In genomic region chr17:59512844-59513383, GRCh38 we compare ENCODE assay signal across 29 cellular contexts. TPM values are rescaled to one million over a fixed set of nuclear protein-coding genes. Genes with fewer than 3 reads are reported as not detected.
DNase-seq lines count a peak whose midpoint lies in the region; ATAC-seq, FAIRE-seq and TF ChIP-seq lines count a peak whose summit lies in the region.
"Had no signal": no experiment of that assay in that cellular context is flagged by ENCODE, and none has a peak within 500 bp of the region (broad histone marks: within the 10 kb centered on the region; RNA-seq: fewer than 3 reads in every experiment).

No MANE protein-coding gene starts in this region.

- peak; percentile 18 for DNase-seq in NCI-H2107 treated with DMSO at 0.1 percent for 48 hours (lab: John Stamatoyannopoulos, UW; ENCODE audit: unreplicated experiment)
- no peak for DNase-seq in NCI-H2107 (lab: John Stamatoyannopoulos, UW)
- peak; percentile 80 for DNase-seq in NCI-H146 (lab: John Stamatoyannopoulos, UW)
- peak; percentile 85 for DNase-seq in NOMO-1 treated with DMSO at 0.1 percent for 48 hours (lab: John Stamatoyannopoulos, UW; ENCODE audit: unreplicated experiment)
- DNase-seq in urothelium cell line (ENCODE audit: low spot score): no peak
- DNase-seq in natural killer cell: no peak
- DNase-seq in H4 (ENCODE audit: low spot score): no peak
- DNase-seq in GM23338 (ENCODE audit: low spot score): no peak
- DNase-seq: activated CD4-positive, alpha-beta T cell treated with anti-CD3 and anti-CD28 coated beads for 36 hours; activated gamma-delta T cell; activated naive CD8-positive, alpha-beta T cell treated with anti-CD3 and anti-CD28 coated beads, Interleukin-2, amount 10 ng/mL, durations not matched to agents 7 days and 5 days; activated T-cell treated with anti-CD3 and anti-CD28 coated beads, Interleukin-2, amount 50 U/mL, for 1 hour; BE2C; DMS53; endodermal cell; foreskin fibroblast; heart left ventricle; kidney glomerular epithelial cell; lower lobe of right lung; NCI-H510A; RPMI8226; stimulated activated naive CD8-positive, alpha-beta T cell treated with anti-CD3 and anti-CD28 coated beads, Interleukin-15, Interleukin-2, amounts not matched to agents 100 U/mL and 50 U/mL, for 24 hours; T-helper 17 cell had no signal

- H3F3A ChIP-seq in GM23338 (replicated peaks; ENCODE audit: low read depth): no peaks in the 10 kb centered on the region

- H3K36me3 ChIP-seq in GM23338 (ENCODE audit: insufficient read depth): no peaks in the 10 kb centered on the region
- H3K36me3 ChIP-seq: ascending aorta, BE2C, cardiac muscle cell, heart left ventricle, lower lobe of right lung, thoracic aorta had no signal

- H3K27ac Mint-ChIP-seq in natural killer cell: no peak overlapping the region
- no peak overlapping the region for H3K27ac Mint-ChIP-seq in GM23338
- H3K27ac Mint-ChIP-seq: activated CD4-positive, alpha-beta T cell treated with anti-CD3 and anti-CD28 coated beads for 36 hours; activated naive CD8-positive, alpha-beta T cell treated with anti-CD3 and anti-CD28 coated beads, Interleukin-2, amount 10 ng/mL, durations not matched to agents 7 days and 5 days; endodermal cell; T-helper 17 cell had no signal

- H3K79me2 ChIP-seq in GM23338 (replicated peaks; ENCODE audit: insufficient read depth): no peaks in the 10 kb centered on the region

- H3K27me3 Mint-ChIP-seq in natural killer cell (ENCODE audit: low read depth in 2 of 2) (no peaks in the 10 kb centered on the region), GM23338 (ENCODE audit: insufficient read depth, low read depth, poor library complexity) (no peaks in the 10 kb centered on the region)
- H3K27me3 Mint-ChIP-seq: activated CD4-positive, alpha-beta T cell treated with anti-CD3 and anti-CD28 coated beads for 36 hours had no signal

- FAIRE-seq in urothelium cell line (lab: Jason Lieb, UNC): peak; percentile 76
- FAIRE-seq: H1 had no signal

- H3K4me2 ChIP-seq in GM23338: no peak overlapping the region

- no peak overlapping the region for H3K4me3 Mint-ChIP-seq in natural killer cell
- H3K4me3 Mint-ChIP-seq in GM23338: no peak overlapping the region
- H3K4me3 Mint-ChIP-seq: activated CD4-positive, alpha-beta T cell treated with anti-CD3 and anti-CD28 coated beads for 36 hours; activated naive CD8-positive, alpha-beta T cell treated with anti-CD3 and anti-CD28 coated beads, Interleukin-2, amount 10 ng/mL, durations not matched to agents 7 days and 5 days; endodermal cell; nephron; T-helper 17 cell had no signal

- H3K4me3 ChIP-seq in GM23338: no peak overlapping the region
- H3K4me3 ChIP-seq: ascending aorta, cardiac muscle cell, heart left ventricle, lower lobe of right lung, thoracic aorta had no signal

- no peaks in the 10 kb centered on the region for H3K9me2 ChIP-seq in GM23338 (ENCODE audit: insufficient read depth)

- peaks cover 0 to 5% of the 10 kb centered on the region in 2 donors for H3K4me1 Mint-ChIP-seq in natural killer cell
- peaks cover 4% of the 10 kb centered on the region; the same call in 1 of the 3 replicates for H3K4me1 Mint-ChIP-seq in GM23338
- H3K4me1 Mint-ChIP-seq: activated CD4-positive, alpha-beta T cell treated with anti-CD3 and anti-CD28 coated beads for 36 hours; activated naive CD8-positive, alpha-beta T cell treated with anti-CD3 and anti-CD28 coated beads, Interleukin-2, amount 10 ng/mL, durations not matched to agents 7 days and 5 days; T-helper 17 cell had no signal

- intact Hi-C loops in natural killer cell (cut with micrococcal nuclease): no loop called here

- ATAC-seq in natural killer cell (no peak), GM23338 (no peak)
- ATAC-seq: activated CD4-positive, alpha-beta T cell treated with anti-CD3 and anti-CD28 coated beads for 36 hours; esophagus mucosa; heart left ventricle; lower lobe of right lung; stimulated activated naive CD8-positive, alpha-beta T cell treated with anti-CD3 and anti-CD28 coated beads, Interleukin-15, Interleukin-2, amounts not matched to agents 100 U/mL and 50 U/mL, for 24 hours; T-helper 17 cell had no signal

- no peaks in the 10 kb centered on the region for H3K36me3 Mint-ChIP-seq in natural killer cell
- no peaks in the 10 kb centered on the region for H3K36me3 Mint-ChIP-seq in GM23338 (ENCODE audit: low read depth)
- H3K36me3 Mint-ChIP-seq: activated naive CD8-positive, alpha-beta T cell treated with anti-CD3 and anti-CD28 coated beads, Interleukin-2, amount 10 ng/mL, durations not matched to agents 7 days and 5 days had no signal

- H3K4me1 ChIP-seq in GM23338 (ENCODE audit: insufficient read depth): no peaks in the 10 kb centered on the region
- H3K4me1 ChIP-seq: ascending aorta had no signal

- H3K27me3 ChIP-seq in GM23338 (ENCODE audit: insufficient read depth): no peaks in the 10 kb centered on the region
- H3K27me3 ChIP-seq: ascending aorta, BE2C, cardiac muscle cell, heart left ventricle had no signal

- TF ChIP-seq CTCF in natural killer cell (IDR thresholded peaks at IDR 0.05) (no peak), GM23338 (conservative IDR thresholded peaks at IDR 0.05; ENCODE audit: low read depth in 2 of 2) (no peak)

- no peaks in the 10 kb centered on the region for H4K20me1 ChIP-seq in GM23338 (replicated peaks; ENCODE audit: insufficient read depth)

- no peak overlapping the region for H2AFZ ChIP-seq in GM23338

- H3K9me3 Mint-ChIP-seq in natural killer cell (no peaks in the 10 kb centered on the region), GM23338 (no peaks in the 10 kb centered on the region)
- H3K9me3 Mint-ChIP-seq: activated naive CD8-positive, alpha-beta T cell treated with anti-CD3 and anti-CD28 coated beads, Interleukin-2, amount 10 ng/mL, durations not matched to agents 7 days and 5 days; endodermal cell; nephron had no signal

- H3K27ac ChIP-seq in GM23338 (ENCODE audit: low read depth): no peak overlapping the region
- H3K27ac ChIP-seq: ascending aorta, thoracic aorta had no signal

TF ChIP-seq in GM23338, 12 proteins besides CTCF, POLR2A, EP300 and RAD21 (continues in another document):
- TF ChIP-seq CREB1 (CRISPR knock-in tag; IDR thresholded peaks at IDR 0.05; ENCODE audit: low read depth): no peak
- TF ChIP-seq EZH2 (IDR thresholded peaks at IDR 0.05; ENCODE audit: low read depth, unreplicated experiment): no peak
- no peak for TF ChIP-seq JUNB (IDR thresholded peaks at IDR 0.05; ENCODE audit: unreplicated experiment)
- no peak for TF ChIP-seq ZNF331 (CRISPR knock-in tag; IDR thresholded peaks at IDR 0.05; ENCODE audit: low read depth)
- no peak for TF ChIP-seq POLR2AphosphoS5 (IDR thresholded peaks at IDR 0.05; ENCODE audit: low read depth)
- no peak for TF ChIP-seq ETS1 (IDR thresholded peaks at IDR 0.05)
- TF ChIP-seq STAT1 (IDR thresholded peaks at IDR 0.05; ENCODE audit: unreplicated experiment): no peak
- no peak for TF ChIP-seq REST (IDR thresholded peaks at IDR 0.05; ENCODE audit: unreplicated experiment)
- no peak for TF ChIP-seq NANOG (IDR thresholded peaks at IDR 0.05; ENCODE audit: borderline replicate concordance)
- TF ChIP-seq ZNF114 (CRISPR knock-in tag; IDR thresholded peaks at IDR 0.05): no peak
- TF ChIP-seq EZH2phosphoT487 (IDR thresholded peaks at IDR 0.05; ENCODE audit: unreplicated experiment): no peak

RNA-seq across cellular contexts. Expression of gene DHX40, which starts 52.5 kb away (rescaled TPM):
- total RNA-seq in natural killer cell: 10 to 100 TPM; 43.0 to 47.4 (median 46.6) TPM
- 72.0 and 75.0 TPM in 2 replicates for total RNA-seq in H4 (2014; rRNA removed; shearing (Covaris generic))
- 37.6 and 38.2 TPM in 2 replicates for total RNA-seq in GM23338 (2014; rRNA removed; shearing (Covaris generic))
- 14.5 and 17.3 TPM in 2 replicates for polyA plus RNA-seq in GM23338 (2016; fragmentation: Nextera tagmentation; extraction: Ambion mirVana)

Comparison
In these comparisons a context has a peak if more than half of its experiments do, and no peak if none do; other contexts are left out.
1. DNase-seq: peak in NCI-H2107 treated with DMSO at 0.1 percent for 48 hours (single experiment), NCI-H146 (single experiment) and NOMO-1 treated with DMSO at 0.1 percent for 48 hours (single experiment); none in NCI-H2107 (single experiment), urothelium cell line (single experiment), natural killer cell (single experiment), H4 (single experiment) and GM23338 (single experiment).